Comparison of ENCODE assay signal across 1 cellular context in the genomic region with DNA sequence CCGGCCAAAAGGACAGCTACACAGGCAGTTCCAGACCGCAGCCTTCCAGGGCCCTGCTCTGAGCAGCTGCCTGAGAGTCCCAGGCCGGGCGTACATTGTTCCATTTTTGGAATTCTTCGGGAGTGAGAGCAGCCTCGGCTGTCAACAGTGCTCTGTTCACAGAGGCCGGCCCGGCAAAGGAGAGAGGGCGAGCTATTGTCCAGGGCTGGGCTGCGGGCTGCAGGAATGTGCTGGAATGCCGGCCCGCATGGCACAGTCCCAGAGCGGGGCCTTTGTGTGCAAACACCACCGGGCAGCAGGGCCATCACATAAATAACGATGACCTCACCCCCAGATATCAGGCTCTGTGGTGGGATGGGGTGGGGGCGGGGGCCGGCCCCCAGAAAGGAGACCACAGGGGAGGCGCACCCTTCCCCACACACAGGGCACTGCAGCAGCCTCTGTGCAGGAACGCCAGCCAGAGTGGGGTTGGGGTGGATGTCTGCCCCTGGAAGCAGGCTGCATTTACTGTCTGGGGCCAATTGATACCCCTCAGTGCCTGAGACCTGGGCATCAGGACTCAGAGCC.
TF ChIP-seq lines count a peak whose summit lies in the region.

No MANE protein-coding gene starts in this region.

TF ChIP-seq in HepG2, 621 proteins besides CTCF, POLR2A, EP300 and RAD21 (continued from another document and continues in another):
- TF ChIP-seq ISX (CRISPR knock-in tag; conservative IDR thresholded peaks at IDR 0.05) (no peak), ZNF607 (CRISPR knock-in tag; IDR thresholded peaks at IDR 0.05; ENCODE audit: borderline replicate concordance) (no peak), MZF1 (CRISPR knock-in tag; IDR thresholded peaks at IDR 0.05; ENCODE audit: borderline replicate concordance) (no peak), HNRNPLL (IDR thresholded peaks at IDR 0.05; ENCODE audit: low read depth, low read length, poor library complexity, severe bottlenecking) (peak; percentile 29), RFXAP (CRISPR knock-in tag; IDR thresholded peaks at IDR 0.05; ENCODE audit: borderline replicate concordance) (peak; percentile 66; the same call in 1 of the 2 replicates), SMARCE1 (IDR thresholded peaks at IDR 0.05; ENCODE audit: borderline replicate concordance) (no peak), FOXK1 (CRISPR knock-in tag; IDR thresholded peaks at IDR 0.05; ENCODE audit: borderline replicate concordance, low read depth) (no peak), ZNF713 (CRISPR knock-in tag; IDR thresholded peaks at IDR 0.05) (no peak), TAF1 (CRISPR knock-in tag; IDR thresholded peaks at IDR 0.05) (no peak), ZNF746 (CRISPR knock-in tag; IDR thresholded peaks at IDR 0.05) (0 out of 2 replicates have a peak, but pooled peaks have one; percentile 35), ZBTB38 (CRISPR knock-in tag; IDR thresholded peaks at IDR 0.05) (no peak), ZBTB1 (CRISPR knock-in tag; IDR thresholded peaks at IDR 0.05; ENCODE audit: borderline replicate concordance) (no peak), FOXK2 (IDR thresholded peaks at IDR 0.05) (peak; percentile 9; the same call in 1 of the 2 replicates), CREM (IDR thresholded peaks at IDR 0.05) (peak; percentile 24; the same call in 1 of the 2 replicates), CREM (CRISPR knock-in tag; IDR thresholded peaks at IDR 0.05) (no peak), NAIF1 (CRISPR knock-in tag; IDR thresholded peaks at IDR 0.05; ENCODE audit: borderline replicate concordance) (no peak), PHF8 (CRISPR knock-in tag; IDR thresholded peaks at IDR 0.05) (0 out of 2 replicates have a peak, but pooled peaks have one; percentile 20), NFKB2 (CRISPR knock-in tag; IDR thresholded peaks at IDR 0.05; ENCODE audit: borderline replicate concordance) (peak; percentile 70; the same call in 1 of the 2 replicates), SIX4 (CRISPR knock-in tag; IDR thresholded peaks at IDR 0.05) (0 out of 2 replicates have a peak, but pooled peaks have one; percentile 25), ZNF121 (CRISPR knock-in tag; IDR thresholded peaks at IDR 0.05) (no peak), ONECUT2 (CRISPR knock-in tag; IDR thresholded peaks at IDR 0.05) (no peak), BRD4 (CRISPR knock-in tag; IDR thresholded peaks at IDR 0.05) (no peak), ZNF7 (CRISPR knock-in tag; IDR thresholded peaks at IDR 0.05) (no peak), CAMTA2 (CRISPR knock-in tag; IDR thresholded peaks at IDR 0.05; ENCODE audit: borderline replicate concordance) (no peak), ZNF841 (CRISPR knock-in tag; IDR thresholded peaks at IDR 0.05; ENCODE audit: borderline replicate concordance) (no peak), SALL1 (CRISPR knock-in tag; IDR thresholded peaks at IDR 0.05) (peak; percentile 41)
- TF ChIP-seq, protein P1, sequence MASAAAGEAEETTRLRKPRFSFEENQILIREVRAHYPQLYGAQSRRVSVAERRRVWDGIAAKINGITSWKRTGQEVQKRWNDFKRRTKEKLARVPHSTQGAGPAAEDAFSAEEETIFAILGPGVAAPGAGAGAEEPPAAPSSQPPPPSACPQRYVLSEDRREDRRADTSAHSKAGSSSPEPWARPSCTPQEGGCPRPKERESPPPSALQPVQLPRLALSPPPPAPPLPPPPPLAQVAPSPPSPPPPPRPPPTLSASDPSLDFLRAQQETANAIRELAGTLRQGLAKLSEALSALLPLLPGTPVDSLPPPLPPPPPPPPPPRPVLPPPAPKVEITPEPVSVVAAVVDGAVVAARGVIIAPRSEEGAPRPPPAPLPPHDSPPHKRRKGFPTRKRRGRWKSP (CRISPR knock-in tag; IDR thresholded peaks at IDR 0.05), result 0 out of 2 replicates have a peak, but pooled peaks have one; percentile 25
- TF ChIP-seq, protein P2, sequence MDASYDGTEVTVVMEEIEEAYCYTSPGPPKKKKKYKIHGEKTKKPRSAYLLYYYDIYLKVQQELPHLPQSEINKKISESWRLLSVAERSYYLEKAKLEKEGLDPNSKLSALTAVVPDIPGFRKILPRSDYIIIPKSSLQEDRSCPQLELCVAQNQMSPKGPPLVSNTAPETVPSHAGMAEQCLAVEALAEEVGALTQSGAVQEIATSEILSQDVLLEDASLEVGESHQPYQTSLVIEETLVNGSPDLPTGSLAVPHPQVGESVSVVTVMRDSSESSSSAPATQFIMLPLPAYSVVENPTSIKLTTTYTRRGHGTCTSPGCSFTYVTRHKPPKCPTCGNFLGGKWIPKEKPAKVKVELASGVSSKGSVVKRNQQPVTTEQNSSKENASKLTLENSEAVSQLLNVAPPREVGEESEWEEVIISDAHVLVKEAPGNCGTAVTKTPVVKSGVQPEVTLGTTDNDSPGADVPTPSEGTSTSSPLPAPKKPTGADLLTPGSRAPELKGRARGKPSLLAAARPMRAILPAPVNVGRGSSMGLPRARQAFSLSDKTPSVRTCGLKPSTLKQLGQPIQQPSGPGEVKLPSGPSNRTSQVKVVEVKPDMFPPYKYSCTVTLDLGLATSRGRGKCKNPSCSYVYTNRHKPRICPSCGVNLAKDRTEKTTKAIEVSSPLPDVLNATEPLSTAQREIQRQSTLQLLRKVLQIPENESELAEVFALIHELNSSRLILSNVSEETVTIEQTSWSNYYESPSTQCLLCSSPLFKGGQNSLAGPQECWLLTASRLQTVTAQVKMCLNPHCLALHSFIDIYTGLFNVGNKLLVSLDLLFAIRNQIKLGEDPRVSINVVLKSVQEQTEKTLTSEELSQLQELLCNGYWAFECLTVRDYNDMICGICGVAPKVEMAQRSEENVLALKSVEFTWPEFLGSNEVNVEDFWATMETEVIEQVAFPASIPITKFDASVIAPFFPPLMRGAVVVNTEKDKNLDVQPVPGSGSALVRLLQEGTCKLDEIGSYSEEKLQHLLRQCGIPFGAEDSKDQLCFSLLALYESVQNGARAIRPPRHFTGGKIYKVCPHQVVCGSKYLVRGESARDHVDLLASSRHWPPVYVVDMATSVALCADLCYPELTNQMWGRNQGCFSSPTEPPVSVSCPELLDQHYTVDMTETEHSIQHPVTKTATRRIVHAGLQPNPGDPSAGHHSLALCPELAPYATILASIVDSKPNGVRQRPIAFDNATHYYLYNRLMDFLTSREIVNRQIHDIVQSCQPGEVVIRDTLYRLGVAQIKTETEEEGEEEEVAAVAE (CRISPR knock-in tag; IDR thresholded peaks at IDR 0.05; ENCODE audit: borderline replicate concordance), result no peak
- TF ChIP-seq, protein P3, sequence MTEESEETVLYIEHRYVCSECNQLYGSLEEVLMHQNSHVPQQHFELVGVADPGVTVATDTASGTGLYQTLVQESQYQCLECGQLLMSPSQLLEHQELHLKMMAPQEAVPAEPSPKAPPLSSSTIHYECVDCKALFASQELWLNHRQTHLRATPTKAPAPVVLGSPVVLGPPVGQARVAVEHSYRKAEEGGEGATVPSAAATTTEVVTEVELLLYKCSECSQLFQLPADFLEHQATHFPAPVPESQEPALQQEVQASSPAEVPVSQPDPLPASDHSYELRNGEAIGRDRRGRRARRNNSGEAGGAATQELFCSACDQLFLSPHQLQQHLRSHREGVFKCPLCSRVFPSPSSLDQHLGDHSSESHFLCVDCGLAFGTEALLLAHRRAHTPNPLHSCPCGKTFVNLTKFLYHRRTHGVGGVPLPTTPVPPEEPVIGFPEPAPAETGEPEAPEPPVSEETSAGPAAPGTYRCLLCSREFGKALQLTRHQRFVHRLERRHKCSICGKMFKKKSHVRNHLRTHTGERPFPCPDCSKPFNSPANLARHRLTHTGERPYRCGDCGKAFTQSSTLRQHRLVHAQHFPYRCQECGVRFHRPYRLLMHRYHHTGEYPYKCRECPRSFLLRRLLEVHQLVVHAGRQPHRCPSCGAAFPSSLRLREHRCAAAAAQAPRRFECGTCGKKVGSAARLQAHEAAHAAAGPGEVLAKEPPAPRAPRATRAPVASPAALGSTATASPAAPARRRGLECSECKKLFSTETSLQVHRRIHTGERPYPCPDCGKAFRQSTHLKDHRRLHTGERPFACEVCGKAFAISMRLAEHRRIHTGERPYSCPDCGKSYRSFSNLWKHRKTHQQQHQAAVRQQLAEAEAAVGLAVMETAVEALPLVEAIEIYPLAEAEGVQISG (CRISPR knock-in tag; IDR thresholded peaks at IDR 0.05), result 0 out of 2 replicates have a peak, but pooled peaks have one; percentile 57
- TF ChIP-seq, protein P4, sequence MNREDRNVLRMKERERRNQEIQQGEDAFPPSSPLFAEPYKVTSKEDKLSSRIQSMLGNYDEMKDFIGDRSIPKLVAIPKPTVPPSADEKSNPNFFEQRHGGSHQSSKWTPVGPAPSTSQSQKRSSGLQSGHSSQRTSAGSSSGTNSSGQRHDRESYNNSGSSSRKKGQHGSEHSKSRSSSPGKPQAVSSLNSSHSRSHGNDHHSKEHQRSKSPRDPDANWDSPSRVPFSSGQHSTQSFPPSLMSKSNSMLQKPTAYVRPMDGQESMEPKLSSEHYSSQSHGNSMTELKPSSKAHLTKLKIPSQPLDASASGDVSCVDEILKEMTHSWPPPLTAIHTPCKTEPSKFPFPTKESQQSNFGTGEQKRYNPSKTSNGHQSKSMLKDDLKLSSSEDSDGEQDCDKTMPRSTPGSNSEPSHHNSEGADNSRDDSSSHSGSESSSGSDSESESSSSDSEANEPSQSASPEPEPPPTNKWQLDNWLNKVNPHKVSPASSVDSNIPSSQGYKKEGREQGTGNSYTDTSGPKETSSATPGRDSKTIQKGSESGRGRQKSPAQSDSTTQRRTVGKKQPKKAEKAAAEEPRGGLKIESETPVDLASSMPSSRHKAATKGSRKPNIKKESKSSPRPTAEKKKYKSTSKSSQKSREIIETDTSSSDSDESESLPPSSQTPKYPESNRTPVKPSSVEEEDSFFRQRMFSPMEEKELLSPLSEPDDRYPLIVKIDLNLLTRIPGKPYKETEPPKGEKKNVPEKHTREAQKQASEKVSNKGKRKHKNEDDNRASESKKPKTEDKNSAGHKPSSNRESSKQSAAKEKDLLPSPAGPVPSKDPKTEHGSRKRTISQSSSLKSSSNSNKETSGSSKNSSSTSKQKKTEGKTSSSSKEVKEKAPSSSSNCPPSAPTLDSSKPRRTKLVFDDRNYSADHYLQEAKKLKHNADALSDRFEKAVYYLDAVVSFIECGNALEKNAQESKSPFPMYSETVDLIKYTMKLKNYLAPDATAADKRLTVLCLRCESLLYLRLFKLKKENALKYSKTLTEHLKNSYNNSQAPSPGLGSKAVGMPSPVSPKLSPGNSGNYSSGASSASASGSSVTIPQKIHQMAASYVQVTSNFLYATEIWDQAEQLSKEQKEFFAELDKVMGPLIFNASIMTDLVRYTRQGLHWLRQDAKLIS (CRISPR knock-in tag; IDR thresholded peaks at IDR 0.05), result no peak
- TF ChIP-seq, protein P5, sequence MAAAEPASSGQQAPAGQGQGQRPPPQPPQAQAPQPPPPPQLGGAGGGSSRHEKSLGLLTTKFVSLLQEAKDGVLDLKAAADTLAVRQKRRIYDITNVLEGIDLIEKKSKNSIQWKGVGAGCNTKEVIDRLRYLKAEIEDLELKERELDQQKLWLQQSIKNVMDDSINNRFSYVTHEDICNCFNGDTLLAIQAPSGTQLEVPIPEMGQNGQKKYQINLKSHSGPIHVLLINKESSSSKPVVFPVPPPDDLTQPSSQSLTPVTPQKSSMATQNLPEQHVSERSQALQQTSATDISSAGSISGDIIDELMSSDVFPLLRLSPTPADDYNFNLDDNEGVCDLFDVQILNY (CRISPR knock-in tag; conservative IDR thresholded peaks at IDR 0.05), result no peak
- TF ChIP-seq, protein P6, sequence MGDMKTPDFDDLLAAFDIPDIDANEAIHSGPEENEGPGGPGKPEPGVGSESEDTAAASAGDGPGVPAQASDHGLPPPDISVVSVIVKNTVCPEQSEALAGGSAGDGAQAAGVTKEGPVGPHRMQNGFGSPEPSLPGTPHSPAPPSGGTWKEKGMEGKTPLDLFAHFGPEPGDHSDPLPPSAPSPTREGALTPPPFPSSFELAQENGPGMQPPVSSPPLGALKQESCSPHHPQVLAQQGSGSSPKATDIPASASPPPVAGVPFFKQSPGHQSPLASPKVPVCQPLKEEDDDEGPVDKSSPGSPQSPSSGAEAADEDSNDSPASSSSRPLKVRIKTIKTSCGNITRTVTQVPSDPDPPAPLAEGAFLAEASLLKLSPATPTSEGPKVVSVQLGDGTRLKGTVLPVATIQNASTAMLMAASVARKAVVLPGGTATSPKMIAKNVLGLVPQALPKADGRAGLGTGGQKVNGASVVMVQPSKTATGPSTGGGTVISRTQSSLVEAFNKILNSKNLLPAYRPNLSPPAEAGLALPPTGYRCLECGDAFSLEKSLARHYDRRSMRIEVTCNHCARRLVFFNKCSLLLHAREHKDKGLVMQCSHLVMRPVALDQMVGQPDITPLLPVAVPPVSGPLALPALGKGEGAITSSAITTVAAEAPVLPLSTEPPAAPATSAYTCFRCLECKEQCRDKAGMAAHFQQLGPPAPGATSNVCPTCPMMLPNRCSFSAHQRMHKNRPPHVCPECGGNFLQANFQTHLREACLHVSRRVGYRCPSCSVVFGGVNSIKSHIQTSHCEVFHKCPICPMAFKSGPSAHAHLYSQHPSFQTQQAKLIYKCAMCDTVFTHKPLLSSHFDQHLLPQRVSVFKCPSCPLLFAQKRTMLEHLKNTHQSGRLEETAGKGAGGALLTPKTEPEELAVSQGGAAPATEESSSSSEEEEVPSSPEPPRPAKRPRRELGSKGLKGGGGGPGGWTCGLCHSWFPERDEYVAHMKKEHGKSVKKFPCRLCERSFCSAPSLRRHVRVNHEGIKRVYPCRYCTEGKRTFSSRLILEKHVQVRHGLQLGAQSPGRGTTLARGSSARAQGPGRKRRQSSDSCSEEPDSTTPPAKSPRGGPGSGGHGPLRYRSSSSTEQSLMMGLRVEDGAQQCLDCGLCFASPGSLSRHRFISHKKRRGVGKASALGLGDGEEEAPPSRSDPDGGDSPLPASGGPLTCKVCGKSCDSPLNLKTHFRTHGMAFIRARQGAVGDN (CRISPR knock-in tag; IDR thresholded peaks at IDR 0.05), result peak; percentile 96
- TF ChIP-seq, protein P7, sequence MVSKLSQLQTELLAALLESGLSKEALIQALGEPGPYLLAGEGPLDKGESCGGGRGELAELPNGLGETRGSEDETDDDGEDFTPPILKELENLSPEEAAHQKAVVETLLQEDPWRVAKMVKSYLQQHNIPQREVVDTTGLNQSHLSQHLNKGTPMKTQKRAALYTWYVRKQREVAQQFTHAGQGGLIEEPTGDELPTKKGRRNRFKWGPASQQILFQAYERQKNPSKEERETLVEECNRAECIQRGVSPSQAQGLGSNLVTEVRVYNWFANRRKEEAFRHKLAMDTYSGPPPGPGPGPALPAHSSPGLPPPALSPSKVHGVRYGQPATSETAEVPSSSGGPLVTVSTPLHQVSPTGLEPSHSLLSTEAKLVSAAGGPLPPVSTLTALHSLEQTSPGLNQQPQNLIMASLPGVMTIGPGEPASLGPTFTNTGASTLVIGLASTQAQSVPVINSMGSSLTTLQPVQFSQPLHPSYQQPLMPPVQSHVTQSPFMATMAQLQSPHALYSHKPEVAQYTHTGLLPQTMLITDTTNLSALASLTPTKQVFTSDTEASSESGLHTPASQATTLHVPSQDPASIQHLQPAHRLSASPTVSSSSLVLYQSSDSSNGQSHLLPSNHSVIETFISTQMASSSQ (IDR thresholded peaks at IDR 0.05; ENCODE audit: low read depth), result no peak
- TF ChIP-seq, protein P7 (CRISPR knock-in tag; IDR thresholded peaks at IDR 0.05; ENCODE audit: borderline replicate concordance), result peak; percentile 29; the same call in 1 of the 2 replicates
